16 cellular contexts compared by ENCODE assay signal in the genomic region with DNA sequence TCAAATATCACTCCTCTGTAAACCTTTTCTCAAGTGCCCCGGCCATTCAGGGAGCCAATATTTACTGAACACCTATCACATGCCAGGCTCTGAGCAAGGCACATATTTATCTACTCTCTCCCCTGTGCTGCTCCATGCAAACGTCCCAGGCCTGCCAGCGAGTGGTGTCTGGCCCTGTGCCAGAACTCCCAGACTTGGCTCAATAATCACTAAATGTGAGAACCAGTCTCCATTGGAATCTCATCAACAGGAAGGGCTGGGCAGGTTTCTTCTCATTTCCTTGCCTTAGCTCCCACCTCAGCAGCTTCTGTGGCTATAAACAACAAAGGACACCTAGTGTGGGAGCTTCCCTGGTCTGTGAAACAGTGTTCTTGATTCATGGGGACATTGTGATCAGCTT. TPM values are rescaled to one million over a fixed set of nuclear protein-coding genes. Genes with fewer than 3 reads are reported as not detected.
DNase-seq lines count a peak whose midpoint lies in the region; ATAC-seq and TF ChIP-seq lines count a peak whose summit lies in the region.
"Had no signal": no experiment of that assay in that cellular context is flagged by ENCODE, and none has a peak within 500 bp of the region (broad histone marks: within the 10 kb centered on the region; RNA-seq: fewer than 3 reads in every experiment).

No MANE protein-coding gene starts in this region.

- TF ChIP-seq CTCF in HEK293 (tag by site-specific recombination; IDR thresholded peaks at IDR 0.05): no peak
- no peak for TF ChIP-seq CTCF in heart left ventricle (IDR thresholded peaks at IDR 0.05)
- TF ChIP-seq CTCF in parathyroid adenoma (IDR thresholded peaks at IDR 0.05): no peak

- no peak overlapping the region for H3K4me2 ChIP-seq in parathyroid adenoma (ENCODE audit: low read length)
- H3K4me2 ChIP-seq: BLaER1 treated with 17β-estradiol and CSF1 and Interleukin-3, amounts not matched to agents 10 nM and 100 nM had no signal

- H3K27ac ChIP-seq in HEK293 (ENCODE audit: extremely low read depth, low read depth, low read length) (no peak overlapping the region), heart left ventricle (peak overlapping the region in 3 of 12 donors; percentile 11 to 55 (median 38)), parathyroid adenoma (peak overlapping the region; percentile 29)
- H3K27ac ChIP-seq: BLaER1 treated with 17β-estradiol and CSF1 and Interleukin-3, amounts not matched to agents 10 nM and 100 nM; brain microvascular endothelial cell; gastroesophageal sphincter; SK-N-MC had no signal

- no peaks in the 10 kb centered on the region for H3K79me2 ChIP-seq in parathyroid adenoma

- CTCF ChIA-PET in HEK293 (lab: Yijun Ruan, JAX): interaction anchor here (0.6 kb wide), 1 partner anchor 701 kb away, joined by 4 read pairs; no protein-coding TSS in a partner anchor

- 16 to 31% (median 18%) methylated on average over 3 of the region's 3 CpGs for WGBS in heart left ventricle, 4 donors

- H3K9me3 ChIP-seq in HEK293 (ENCODE audit: control insufficient read depth, insufficient read depth, low read depth, low read length) (no peaks in the 10 kb centered on the region), heart left ventricle (no peaks in the 10 kb centered on the region), parathyroid adenoma (ENCODE audit: control insufficient read depth, low read length) (no peaks in the 10 kb centered on the region)
- H3K9me3 ChIP-seq: BLaER1 treated with 17β-estradiol and CSF1 and Interleukin-3, amounts not matched to agents 10 nM and 100 nM; gastroesophageal sphincter had no signal

- H3K36me3 ChIP-seq in HEK293 (ENCODE audit: control insufficient read depth in 2 of 2, insufficient read depth in 1 of 2, low read length in 2 of 2) (no peaks in the 10 kb centered on the region), heart left ventricle (no peaks in the 10 kb centered on the region), parathyroid adenoma (ENCODE audit: control insufficient read depth, insufficient read depth, low read length) (no peaks in the 10 kb centered on the region)
- H3K36me3 ChIP-seq: BLaER1 treated with 17β-estradiol and CSF1 and Interleukin-3, amounts not matched to agents 10 nM and 100 nM; brain microvascular endothelial cell; gastroesophageal sphincter had no signal

- ATAC-seq in heart left ventricle: peak; percentile 47 to 79 (median 71)
- no peak for ATAC-seq in HG03469 (IDR thresholded peaks at IDR 0.05; ENCODE audit: unreplicated experiment)
- ATAC-seq in HG02870 (IDR thresholded peaks at IDR 0.05; ENCODE audit: unreplicated experiment): no peak
- ATAC-seq: gastroesophageal sphincter; naive thymus-derived CD4-positive, alpha-beta T cell had no signal

- intact Hi-C loops in heart left ventricle (cut with DNase I): loop anchor here in 2 of 10 donors (5.0 kb wide), 2 partner anchors 71 to 81 kb away; no protein-coding TSS in a partner anchor

- DNase-seq in NCI-H2196 treated with DMSO at 0.1 percent for 48 hours (lab: John Stamatoyannopoulos, UW; ENCODE audit: unreplicated experiment): peak; percentile 33
- peak; percentile 56 to 75 (median 60) for DNase-seq in heart left ventricle
- no peak for DNase-seq in occipital lobe (lab: John Stamatoyannopoulos, UW)
- DNase-seq: activated naive CD4-positive, alpha-beta T cell treated with anti-CD3 and anti-CD28 coated beads for 36 hours; brain microvascular endothelial cell; endodermal cell; naive thymus-derived CD4-positive, alpha-beta T cell; NCI-H1436 treated with DMSO at 0.1 percent for 48 hours had no signal

- no peak overlapping the region for H3K9ac ChIP-seq in parathyroid adenoma
- H3K9ac ChIP-seq: BLaER1 treated with 17β-estradiol and CSF1 and Interleukin-3, amounts not matched to agents 10 nM and 100 nM had no signal

- H3K27me3 ChIP-seq in heart left ventricle (peaks cover 0 to 11% (median 0%) of the 10 kb centered on the region in 9 donors), parathyroid adenoma (ENCODE audit: control insufficient read depth, insufficient read depth, low read length) (no peaks in the 10 kb centered on the region)
- H3K27me3 ChIP-seq: BLaER1 treated with 17β-estradiol and CSF1 and Interleukin-3, amounts not matched to agents 10 nM and 100 nM had no signal

- TF ChIP-seq POLR2A in heart left ventricle (IDR thresholded peaks at IDR 0.05): no peak

- H2AFZ ChIP-seq in parathyroid adenoma: peak overlapping the region; percentile 17

- POLR2A ChIA-PET in HEK293 (lab: Yijun Ruan, JAX): no interaction called here

- no peak overlapping the region for H3K4me3 ChIP-seq in HEK293 (ENCODE audit: low read depth, low read length)
- no peak overlapping the region for H3K4me3 ChIP-seq in heart left ventricle
- no peak overlapping the region for H3K4me3 ChIP-seq in parathyroid adenoma (ENCODE audit: low read depth, low read length)
- H3K4me3 ChIP-seq: BLaER1 treated with 17β-estradiol and CSF1 and Interleukin-3, amounts not matched to agents 10 nM and 100 nM; gastroesophageal sphincter; SK-N-MC had no signal

- H3K4me1 ChIP-seq in HEK293 (ENCODE audit: control insufficient read depth, insufficient read depth, low read length): no peaks in the 10 kb centered on the region
- H3K4me1 ChIP-seq in heart left ventricle: peaks cover 0 to 34% (median 8%) of the 10 kb centered on the region in 12 donors
- no peaks in the 10 kb centered on the region for H3K4me1 ChIP-seq in parathyroid adenoma
- H3K4me1 ChIP-seq: BLaER1 treated with 17β-estradiol and CSF1 and Interleukin-3, amounts not matched to agents 10 nM and 100 nM; gastroesophageal sphincter had no signal

TF ChIP-seq in HEK293, 187 proteins besides CTCF, POLR2A, EP300 and RAD21:
- TF ChIP-seq ZBTB17 (tag by site-specific recombination; IDR thresholded peaks at IDR 0.05): peak; percentile 90
- 0 out of 2 replicates have a peak, but pooled peaks have one; percentile 31 for TF ChIP-seq ZNF776 (tag by site-specific recombination; IDR thresholded peaks at IDR 0.05; ENCODE audit: borderline replicate concordance)
- TF ChIP-seq ZNF707 (tag by site-specific recombination; IDR thresholded peaks at IDR 0.05): no peak
- TF ChIP-seq ZNF2 (tag by site-specific recombination; IDR thresholded peaks at IDR 0.05): no peak
- TF ChIP-seq ZNF660 (tag by site-specific recombination; IDR thresholded peaks at IDR 0.05): 0 out of 2 replicates have a peak, but pooled peaks have one; percentile 58
- no peak for TF ChIP-seq ZNF677 (tag by site-specific recombination; IDR thresholded peaks at IDR 0.05)
- 0 out of 2 replicates have a peak, but pooled peaks have one; percentile 34 for TF ChIP-seq ZNF544 (tag by site-specific recombination; IDR thresholded peaks at IDR 0.05)

RNA-seq across cellular contexts. Expression of a gene that starts 21.7 kb away (rescaled TPM):
- total RNA-seq in heart left ventricle: under 1 TPM; 0.07 to 0.85 (median 0.36) TPM
- polyA plus RNA-seq in heart left ventricle: under 1 TPM; 0.15 to 0.29 TPM
- 3.4 TPM for total RNA-seq in occipital lobe
- total RNA-seq: activated naive CD4-positive, alpha-beta T cell treated with anti-CD3 and anti-CD28 coated beads for 36 hours; naive thymus-derived CD4-positive, alpha-beta T cell had no signal
- polyA plus RNA-seq: IgD-negative memory B cell; naive thymus-derived CD4-positive, alpha-beta T cell had no signal

Comparison
In these comparisons a context has a peak if more than half of its experiments do, and no peak if none do; other contexts are left out.
1. ATAC-seq: peak in heart left ventricle (4 of 4); none in HG03469 (single experiment) and HG02870 (single experiment).